ENCODE assay signal across 8 cellular contexts in genomic region chr16:660459-661183, GRCh38. TPM values are rescaled to one million over a fixed set of nuclear protein-coding genes. Genes with fewer than 3 reads are reported as not detected.
DNase-seq lines count a peak whose midpoint lies in the region; ATAC-seq and TF ChIP-seq lines count a peak whose summit lies in the region.

No MANE protein-coding gene starts in this region.

- peaks cover 10% of the 10 kb centered on the region for H3K4me1 Mint-ChIP-seq in CD14-positive monocyte

- H3K4me3 Mint-ChIP-seq in CD14-positive monocyte = peak overlapping the region; percentile 65 to 73

- peak; percentile 38 for ATAC-seq in GM21423 (IDR thresholded peaks at IDR 0.05; ENCODE audit: unreplicated experiment)
- peak; percentile 49 to 69 for ATAC-seq in activated CD4-positive, CD25-positive, alpha-beta regulatory T cell treated with anti-CD3 and anti-CD28 coated beads, Interleukin-2, amount 50 U/mL, for 24 hours
- no peak for ATAC-seq in GM18517 (IDR thresholded peaks at IDR 0.05; ENCODE audit: unreplicated experiment)

- intact Hi-C loops in CD14-positive monocyte (cut with micrococcal nuclease) = loop anchor here (2.0 to 5.0 kb wide), 2 partner anchors 24 to 83 kb away; partner anchors contain the start of gene METTL26 (in 2 of the 2)

- peaks cover 0 to 6% of the 10 kb centered on the region in 2 donors for H3K36me3 Mint-ChIP-seq in CD14-positive monocyte

- peak; percentile 72 for TF ChIP-seq CTCF in CD14-positive monocyte (IDR thresholded peaks at IDR 0.05)

- peaks cover 0 to 3% (median 2%) of the 10 kb centered on the region in 3 donors for H3K27me3 Mint-ChIP-seq in CD14-positive monocyte (ENCODE audit: low read depth in 3 of 3)

- peak; percentile 94 for DNase-seq in CD14-positive monocyte (ENCODE audit: low spot score)
- peak; percentile 78 for DNase-seq in NCI-H2029 (lab: John Stamatoyannopoulos, UW)
- DNase-seq in cerebellum (ENCODE audit: low spot score) = peak; percentile 93
- peak; percentile 90 for DNase-seq in kidney tubule cell (ENCODE audit: low spot score)
- peak; percentile 57 to 59 for DNase-seq in stimulated activated CD4-positive, alpha-beta T cell treated with anti-CD3 and anti-CD28 coated beads, Interleukin-15, amount 100 ng/mL, for 48 hours (ENCODE audit: low read depth in 2 of 2)

- peak overlapping the region in 3 of 7 donors; percentile 8 to 30 (median 24) for H3K27ac Mint-ChIP-seq in CD14-positive monocyte

- no peaks in the 10 kb centered on the region for H3K9me3 Mint-ChIP-seq in CD14-positive monocyte

RNA-seq across cellular contexts. Expression of gene RHOT2, which starts 7.3 kb away (rescaled TPM):
- 10 to 100 TPM; 25.4 to 26.3 TPM for polyA plus RNA-seq in CD14-positive monocyte
- 34.8 TPM for total RNA-seq in cerebellum

RNA-seq across cellular contexts. Expression of gene WDR90, which starts 11.5 kb away (rescaled TPM):
- polyA plus RNA-seq in CD14-positive monocyte = 1 to 10 TPM in 1 of 2 donors, under 1 TPM in 1; 0.13 to 1.1 TPM
- total RNA-seq in cerebellum = 23.7 TPM

RNA-seq across cellular contexts. Expression of gene RHBDL1, which starts 14.8 kb away (rescaled TPM):
- not detected for polyA plus RNA-seq in CD14-positive monocyte
- total RNA-seq in cerebellum = 2.7 TPM

RNA-seq across cellular contexts. Expression of gene MCRIP2, which starts 19.0 kb away (rescaled TPM):
- 10 to 100 TPM; 42.1 to 65.6 TPM for polyA plus RNA-seq in CD14-positive monocyte
- total RNA-seq in cerebellum = 6.0 TPM

RNA-seq across cellular contexts. Expression of gene STUB1, which starts 19.6 kb away (rescaled TPM):
- polyA plus RNA-seq in CD14-positive monocyte = 100 to 1,000 TPM in 1 of 2 donors, 10 to 100 TPM in 1; 83.3 to 106 TPM
- 25.9 TPM for total RNA-seq in cerebellum
